ENCODE assay signal across 2 cellular contexts in genomic region chr7:79051915-79052314, GRCh38.
TF ChIP-seq lines count a peak whose summit lies in the region.

No MANE protein-coding gene starts in this region.

TF ChIP-seq in HepG2, 621 proteins besides CTCF, POLR2A, EP300 and RAD21:
- TF ChIP-seq MED13 (CRISPR knock-in tag; IDR thresholded peaks at IDR 0.05) (no peak), NFE2L2 (IDR thresholded peaks at IDR 0.05; ENCODE audit: low read length) (peak; percentile 8; the same call in 1 of the 2 replicates)

TF ChIP-seq in H1, 55 proteins besides CTCF, POLR2A, EP300 and RAD21:
- no peak for TF ChIP-seq USF2 (IDR thresholded peaks at IDR 0.05; ENCODE audit: low read length)
- no peak for TF ChIP-seq SP2 (IDR thresholded peaks at IDR 0.05; ENCODE audit: low read length)
- TF ChIP-seq E2F6 (IDR thresholded peaks at IDR 0.05), result no peak
- no peak for TF ChIP-seq CHD7 (IDR thresholded peaks at IDR 0.05; ENCODE audit: insufficient replicate concordance, low read length)
- TF ChIP-seq CREB1 (IDR thresholded peaks at IDR 0.05), result no peak
- TF ChIP-seq SRF (IDR thresholded peaks at IDR 0.05; ENCODE audit: low read depth, low read length), result no peak
- TF ChIP-seq EGR1 (IDR thresholded peaks at IDR 0.05; ENCODE audit: borderline replicate concordance, low read depth, low read length), result no peak
- no peak for TF ChIP-seq TEAD4 (IDR thresholded peaks at IDR 0.05; ENCODE audit: low read depth, low read length)
- no peak for TF ChIP-seq ATF2 (IDR thresholded peaks at IDR 0.05; ENCODE audit: low read length)
- TF ChIP-seq CBX8 (IDR thresholded peaks at IDR 0.05; ENCODE audit: borderline replicate concordance, low read depth, low read length), result no peak
- TF ChIP-seq BCL11A (IDR thresholded peaks at IDR 0.05; ENCODE audit: low read depth in 2 of 2, low read length in 2 of 2), result no peak
